ENCODE assay signal across 13 cellular contexts in the genomic region with DNA sequence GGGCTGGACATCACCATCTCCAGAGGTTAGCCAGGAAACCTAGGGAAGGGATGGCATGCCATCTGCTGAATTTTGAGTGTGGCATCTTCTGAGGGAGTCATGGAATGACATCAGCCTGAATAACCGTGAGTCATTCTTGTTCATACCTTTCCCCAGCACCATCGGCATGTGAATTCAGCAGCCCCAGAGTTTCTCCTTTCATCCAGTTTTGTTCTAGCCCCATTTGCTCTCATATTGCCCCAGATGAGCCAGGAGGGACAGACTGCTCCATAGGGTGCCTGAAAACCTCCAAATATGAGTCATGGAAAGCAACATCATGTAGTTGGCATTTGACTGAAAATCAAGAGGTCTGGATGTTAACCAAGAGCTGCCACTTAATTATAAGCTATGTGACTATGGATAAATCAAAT.
DNase-seq lines count a peak whose midpoint lies in the region; ATAC-seq and TF ChIP-seq lines count a peak whose summit lies in the region.
"Had no signal": no experiment of that assay in that cellular context is flagged by ENCODE, and none has a peak within 500 bp of the region (broad histone marks: within the 10 kb centered on the region; RNA-seq: fewer than 3 reads in every experiment).

No MANE protein-coding gene starts in this region.

- H3K36me3 ChIP-seq in MM.1S (replicated peaks; ENCODE audit: insufficient read depth, low read length) (no peaks in the 10 kb centered on the region), vagina (no peaks in the 10 kb centered on the region)

- TF ChIP-seq CTCF in fibroblast of the aortic adventitia (IDR thresholded peaks at IDR 0.05; ENCODE audit: insufficient read depth, low read length) (no peak), MM.1S (IDR thresholded peaks at IDR 0.05; ENCODE audit: low read length) (no peak), vagina (IDR thresholded peaks at IDR 0.05) (no peak)

- ATAC-seq in right cardiac atrium (no peak), left ventricle myocardium superior (no peak), HG02884 (IDR thresholded peaks at IDR 0.05; ENCODE audit: unreplicated experiment) (no peak)
- ATAC-seq: activated naive CD8-positive, alpha-beta T cell treated with anti-CD3 and anti-CD28 coated beads, Interleukin-2, amount 50 U/mL, for 24 hours; mucosa of descending colon; sciatic nerve had no signal

- 71% methylated on average over 2 of the region's 2 CpGs for WGBS in right cardiac atrium

- H3K27ac ChIP-seq in right cardiac atrium (ENCODE audit: low read length) (peak overlapping the region; percentile 56), MM.1S (ENCODE audit: low read length) (no peak overlapping the region), vagina (no peak overlapping the region)

- DNase-seq in right cardiac atrium (no peak), left ventricle myocardium superior (no peak), SW480 (ENCODE audit: low spot score) (peak; percentile 65), fibroblast of the aortic adventitia (ENCODE audit: low read depth) (peak; percentile 78), MM.1S (no peak), mucosa of gallbladder (ENCODE audit: low spot score) (no peak), vagina (ENCODE audit: extremely low spot score in 2 of 2) (no peak)
- DNase-seq: activated CD4-positive, alpha-beta T cell treated with anti-CD3 and anti-CD28 coated beads, Interleukin-2, amount 50 U/mL, for 48 hours; activated naive CD8-positive, alpha-beta T cell treated with anti-CD3 and anti-CD28 coated beads, Interleukin-2, amount 50 U/mL, for 24 hours; AML-193; mucosa of descending colon had no signal

- H3F3A ChIP-seq in MM.1S (ENCODE audit: insufficient read depth, low read length): no peaks in the 10 kb centered on the region

- no peak overlapping the region for H2AFZ ChIP-seq in MM.1S (ENCODE audit: low read length)

- no peak overlapping the region for H3K9ac ChIP-seq in MM.1S (ENCODE audit: low read length)

- no peak for TF ChIP-seq POLR2A in vagina (IDR thresholded peaks at IDR 0.05)

- intact Hi-C loops in right cardiac atrium (cut with DNase I) (loop anchor here in 2 of 4 donors (10.0 kb wide), 2 partner anchors 98 to 362 kb away; no protein-coding TSS in a partner anchor), left ventricle myocardium superior (cut with micrococcal nuclease) (no loop called here), vagina (cut with DNase I) (no loop called here)

- H3K9me2 ChIP-seq in MM.1S (replicated peaks; ENCODE audit: insufficient read depth, low read length): no peaks in the 10 kb centered on the region

- H3K4me3 ChIP-seq in right cardiac atrium (ENCODE audit: low read length): no peak overlapping the region
- H3K4me3 ChIP-seq in fibroblast of the aortic adventitia (ENCODE audit: low read depth, low read length): no peak overlapping the region
- H3K4me3 ChIP-seq in MM.1S (ENCODE audit: low read length): no peak overlapping the region
- no peak overlapping the region for H3K4me3 ChIP-seq in vagina
- H3K4me3 ChIP-seq: mucosa of descending colon had no signal

- H3K79me2 ChIP-seq in MM.1S (ENCODE audit: low read length): no peaks in the 10 kb centered on the region

- no peak overlapping the region for H3K4me2 ChIP-seq in MM.1S (ENCODE audit: low read depth, low read length)

- peaks cover 5% of the 10 kb centered on the region for H3K4me1 ChIP-seq in right cardiac atrium (ENCODE audit: control insufficient read depth, insufficient read depth, low read length)
- no peaks in the 10 kb centered on the region for H3K4me1 ChIP-seq in MM.1S (ENCODE audit: low read length)
- H3K4me1 ChIP-seq in vagina: peaks cover 8% of the 10 kb centered on the region

- H3K27me3 ChIP-seq in right cardiac atrium (ENCODE audit: control insufficient read depth, insufficient read depth): no peaks in the 10 kb centered on the region
- H3K27me3 ChIP-seq in MM.1S (replicated peaks; ENCODE audit: insufficient read depth, low read length): no peaks in the 10 kb centered on the region
- H3K27me3 ChIP-seq in vagina: no peaks in the 10 kb centered on the region

- no peaks in the 10 kb centered on the region for H4K20me1 ChIP-seq in MM.1S (ENCODE audit: insufficient read depth, low read length)

- no peaks in the 10 kb centered on the region for H3K9me3 ChIP-seq in right cardiac atrium (ENCODE audit: control insufficient read depth, low read length)
- no peaks in the 10 kb centered on the region for H3K9me3 ChIP-seq in MM.1S (replicated peaks; ENCODE audit: insufficient read depth, low read length)
- H3K9me3 ChIP-seq in vagina: no peaks in the 10 kb centered on the region
- H3K9me3 ChIP-seq: mucosa of descending colon had no signal

Comparison
In these comparisons a context has a peak if more than half of its experiments do, and no peak if none do; other contexts are left out.
1. DNase-seq: peak in SW480 (single experiment) and fibroblast of the aortic adventitia (single experiment); none in right cardiac atrium (0 of 3), left ventricle myocardium superior (single experiment), MM.1S (single experiment), mucosa of gallbladder (single experiment) and vagina (0 of 2).